Comparison of ENCODE assay signal across 27 cellular contexts in genomic region chr1:78055565-78056132, GRCh38. TPM values are rescaled to one million over a fixed set of nuclear protein-coding genes. Genes with fewer than 3 reads are reported as not detected.
DNase-seq lines count a peak whose midpoint lies in the region; ATAC-seq and TF ChIP-seq lines count a peak whose summit lies in the region.
"Had no signal": no experiment of that assay in that cellular context is flagged by ENCODE, and none has a peak within 500 bp of the region (broad histone marks: within the 10 kb centered on the region; RNA-seq: fewer than 3 reads in every experiment).

No MANE protein-coding gene starts in this region.

- POLR2A ChIA-PET in activated CD8-positive, alpha-beta T cell treated with anti-CD3 and anti-CD28 coated beads, Interleukin-2, amount 10 ng/mL, durations not matched to agents 7 days and 5 days (lab: Charles Lee): interaction anchor here (1.0 to 1.6 kb wide), 2 partner anchors 24 to 50 kb away, joined by 3 to 6 read pairs; partner anchors contain the start of gene DNAJB4

- peaks cover 11% of the 10 kb centered on the region for H3K4me1 Mint-ChIP-seq in activated CD8-positive, alpha-beta T cell treated with anti-CD3 and anti-CD28 coated beads, Interleukin-2, amount 10 ng/mL, durations not matched to agents 7 days and 5 days (ENCODE audit: low read depth)
- H3K4me1 Mint-ChIP-seq: B cell had no signal

- H3K9me3 Mint-ChIP-seq in activated CD8-positive, alpha-beta T cell treated with anti-CD3 and anti-CD28 coated beads, Interleukin-2, amount 10 ng/mL, durations not matched to agents 7 days and 5 days (ENCODE audit: insufficient read depth): no peaks in the 10 kb centered on the region
- H3K9me3 Mint-ChIP-seq: activated naive CD4-positive, alpha-beta T cell treated with anti-CD3 and anti-CD28 coated beads for 36 hours; HFFc6 had no signal

- H3K27ac Mint-ChIP-seq in activated CD8-positive, alpha-beta T cell treated with anti-CD3 and anti-CD28 coated beads, Interleukin-2, amount 10 ng/mL, durations not matched to agents 7 days and 5 days: no peak overlapping the region
- H3K27ac Mint-ChIP-seq: activated CD4-positive, alpha-beta T cell treated with anti-CD3 and anti-CD28 coated beads, Interleukin-2, amount 10 ng/mL, durations not matched to agents 24 days and 14 days; activated CD8-positive, alpha-beta memory T cell treated with anti-CD3 and anti-CD28 coated beads, Interleukin-2, amount 10 ng/mL, durations not matched to agents 7 days and 5 days; activated naive CD4-positive, alpha-beta T cell treated with anti-CD3 and anti-CD28 coated beads for 36 hours; B cell; HFFc6 had no signal

- H3K27me3 Mint-ChIP-seq in activated CD8-positive, alpha-beta T cell treated with anti-CD3 and anti-CD28 coated beads, Interleukin-2, amount 10 ng/mL, durations not matched to agents 7 days and 5 days (ENCODE audit: low read depth): peaks cover 7% of the 10 kb centered on the region

- no peak for DNase-seq in left ventricle myocardium inferior
- DNase-seq in Right ventricle myocardium superior: no peak
- DNase-seq in body of pancreas: no peak
- no peak for DNase-seq in left lobe of liver (ENCODE audit: low spot score)
- no peak for DNase-seq in suprapubic skin (ENCODE audit: low spot score in 2 of 2)
- no peak for DNase-seq in DMS53 (lab: John Stamatoyannopoulos, UW)
- no peak for DNase-seq in activated CD8-positive, alpha-beta T cell treated with anti-CD3 and anti-CD28 coated beads, Interleukin-2, amount 10 ng/mL, durations not matched to agents 7 days and 5 days
- DNase-seq: activated CD4-positive, alpha-beta T cell treated with anti-CD3 and anti-CD28 coated beads, Interleukin-2, amount 10 ng/mL, durations not matched to agents 24 days and 14 days; activated CD8-positive, alpha-beta memory T cell treated with anti-CD3 and anti-CD28 coated beads, Interleukin-2, amount 10 ng/mL, durations not matched to agents 7 days and 5 days; activated naive CD4-positive, alpha-beta T cell treated with anti-CD3 and anti-CD28 coated beads for 36 hours; cortex of kidney; DMS79; GM23248; HFFc6; Kasumi-1; NCI-H1048; NCI-H187; NCI-H524 treated with DMSO at 0.1 percent for 48 hours; posterior cingulate gyrus; RPMI8226; sigmoid colon; T-helper 9 cell; upper lobe of left lung; WERI-Rb-1 had no signal

- TF ChIP-seq POLR2A in body of pancreas (IDR thresholded peaks at IDR 0.05) (no peak), suprapubic skin (IDR thresholded peaks at IDR 0.05) (no peak)

- peak overlapping the region; percentile 56 for H3K27ac ChIP-seq in left ventricle myocardium inferior (replicated peaks)
- peak overlapping the region in 2 of 4 donors; percentile 6 to 22 for H3K27ac ChIP-seq in body of pancreas
- no peak overlapping the region for H3K27ac ChIP-seq in suprapubic skin
- H3K27ac ChIP-seq: GM23248, sigmoid colon, upper lobe of left lung, WERI-Rb-1 had no signal

- no peaks in the 10 kb centered on the region for H3K27me3 ChIP-seq in left ventricle myocardium inferior (ENCODE audit: low read depth)
- no peaks in the 10 kb centered on the region for H3K27me3 ChIP-seq in body of pancreas
- no peaks in the 10 kb centered on the region for H3K27me3 ChIP-seq in suprapubic skin
- H3K27me3 ChIP-seq: sigmoid colon, upper lobe of left lung had no signal

- H3K4me3 ChIP-seq in left ventricle myocardium inferior: peak overlapping the region; percentile 17
- H3K4me3 ChIP-seq in body of pancreas: no peak overlapping the region
- no peak overlapping the region for H3K4me3 ChIP-seq in suprapubic skin
- H3K4me3 ChIP-seq: GM23248, sigmoid colon, upper lobe of left lung had no signal

- TF ChIP-seq EP300 in suprapubic skin (IDR thresholded peaks at IDR 0.05): no peak

- no peak overlapping the region for H3K4me3 Mint-ChIP-seq in activated CD8-positive, alpha-beta T cell treated with anti-CD3 and anti-CD28 coated beads, Interleukin-2, amount 10 ng/mL, durations not matched to agents 7 days and 5 days
- H3K4me3 Mint-ChIP-seq: activated CD4-positive, alpha-beta T cell treated with anti-CD3 and anti-CD28 coated beads, Interleukin-2, amount 10 ng/mL, durations not matched to agents 24 days and 14 days; activated CD8-positive, alpha-beta memory T cell treated with anti-CD3 and anti-CD28 coated beads, Interleukin-2, amount 10 ng/mL, durations not matched to agents 7 days and 5 days; activated naive CD4-positive, alpha-beta T cell treated with anti-CD3 and anti-CD28 coated beads for 36 hours; B cell; HFFc6 had no signal

- TF ChIP-seq CTCF in left ventricle myocardium inferior (IDR thresholded peaks at IDR 0.05; ENCODE audit: borderline replicate concordance) (no peak), body of pancreas (IDR thresholded peaks at IDR 0.05) (no peak), suprapubic skin (IDR thresholded peaks at IDR 0.05) (no peak)

- WGBS in body of pancreas, 2 donors: 6 to 7% methylated on average over 3 of the region's 3 CpGs
- WGBS in suprapubic skin: 57% methylated on average over 3 of the region's 3 CpGs

- H3K9me3 ChIP-seq in left ventricle myocardium inferior (replicated peaks): no peaks in the 10 kb centered on the region
- no peaks in the 10 kb centered on the region for H3K9me3 ChIP-seq in body of pancreas
- H3K9me3 ChIP-seq in suprapubic skin: no peaks in the 10 kb centered on the region
- H3K9me3 ChIP-seq: sigmoid colon, upper lobe of left lung had no signal

- ATAC-seq in Right ventricle myocardium superior (ENCODE audit: poor library complexity) (no peak), body of pancreas (peak; percentile 53), left lobe of liver (peak; percentile 60), HG03045 (IDR thresholded peaks at IDR 0.05; ENCODE audit: unreplicated experiment) (no peak)
- no peak for ATAC-seq in activated CD8-positive, alpha-beta T cell treated with anti-CD3 and anti-CD28 coated beads, Interleukin-2, amount 10 ng/mL, durations not matched to agents 7 days and 5 days
- ATAC-seq: activated CD8-positive, alpha-beta memory T cell treated with anti-CD3 and anti-CD28 coated beads, Interleukin-2, amount 10 ng/mL, durations not matched to agents 7 days and 5 days had no signal

- H3K4me1 ChIP-seq in left ventricle myocardium inferior (peaks cover 33% of the 10 kb centered on the region), body of pancreas (peaks cover 48% of the 10 kb centered on the region), suprapubic skin (no peaks in the 10 kb centered on the region)
- H3K4me1 ChIP-seq: sigmoid colon had no signal

- H3K36me3 ChIP-seq in left ventricle myocardium inferior: no peaks in the 10 kb centered on the region
- H3K36me3 ChIP-seq in body of pancreas (replicated peaks in 1 of 2; ENCODE audit: insufficient read depth in 1 of 2, low read depth in 2 of 2): no peaks in the 10 kb centered on the region
- H3K36me3 ChIP-seq in suprapubic skin: no peaks in the 10 kb centered on the region
- H3K36me3 ChIP-seq: sigmoid colon, upper lobe of left lung, WERI-Rb-1 had no signal

- H3K36me3 Mint-ChIP-seq in activated CD8-positive, alpha-beta T cell treated with anti-CD3 and anti-CD28 coated beads, Interleukin-2, amount 10 ng/mL, durations not matched to agents 7 days and 5 days (ENCODE audit: low read depth): no peaks in the 10 kb centered on the region

- CTCF ChIA-PET in activated CD8-positive, alpha-beta T cell treated with anti-CD3 and anti-CD28 coated beads, Interleukin-2, amount 10 ng/mL, durations not matched to agents 7 days and 5 days (lab: Charles Lee): no interaction called here

- intact Hi-C loops in left ventricle myocardium inferior (cut with micrococcal nuclease) (no loop called here), Right ventricle myocardium superior (cut with DNase I) (no loop called here), body of pancreas (cut with DNase I) (loop anchor here (10.0 kb wide), 1 partner anchor 59 kb away; no protein-coding TSS in a partner anchor)

RNA-seq across cellular contexts. Expression of gene GIPC2, which starts 9.9 kb away (rescaled TPM):
- 2.5 TPM for total RNA-seq in left ventricle myocardium inferior
- total RNA-seq in Right ventricle myocardium superior: 2.0 TPM
- total RNA-seq in body of pancreas: 10 to 100 TPM; 19.2 to 20.1 TPM
- 9.0 TPM for total RNA-seq in left lobe of liver
- total RNA-seq in suprapubic skin: 1 to 10 TPM; 4.2 to 5.9 (median 4.5) TPM
- total RNA-seq in activated CD8-positive, alpha-beta T cell treated with anti-CD3 and anti-CD28 coated beads, Interleukin-2, amount 10 ng/mL, durations not matched to agents 7 days and 5 days: under 1 TPM; 0.34 to 0.37 TPM
- total RNA-seq: A673; activated CD4-positive, alpha-beta T cell treated with anti-CD3 and anti-CD28 coated beads, Interleukin-2, amount 10 ng/mL, durations not matched to agents 24 days and 14 days; B cell had no signal

RNA-seq across cellular contexts. Expression of gene DNAJB4, which starts 50.9 kb away (rescaled TPM):
- total RNA-seq in left ventricle myocardium inferior (118 TPM), Right ventricle myocardium superior (99.0 TPM), body of pancreas (10 to 100 TPM; 20.2 to 24.1 TPM), left lobe of liver (7.3 TPM), suprapubic skin (10 to 100 TPM; 16.8 to 30.2 (median 24.9) TPM)
- total RNA-seq in activated CD8-positive, alpha-beta T cell treated with anti-CD3 and anti-CD28 coated beads, Interleukin-2, amount 10 ng/mL, durations not matched to agents 7 days and 5 days: 10 to 100 TPM in 1 of 2 experiments, 1 to 10 TPM in 1; 9.4 to 10.5 TPM

Comparison
In these comparisons a context has a peak if more than half of its experiments do, and no peak if none do; other contexts are left out.
1. ATAC-seq: peak in body of pancreas (single experiment) and left lobe of liver (single experiment); none in Right ventricle myocardium superior (single experiment), HG03045 (single experiment) and activated CD8-positive, alpha-beta T cell treated with anti-CD3 and anti-CD28 coated beads, Interleukin-2, amount 10 ng/mL, durations not matched to agents 7 days and 5 days (single experiment).